In the genomic region with DNA sequence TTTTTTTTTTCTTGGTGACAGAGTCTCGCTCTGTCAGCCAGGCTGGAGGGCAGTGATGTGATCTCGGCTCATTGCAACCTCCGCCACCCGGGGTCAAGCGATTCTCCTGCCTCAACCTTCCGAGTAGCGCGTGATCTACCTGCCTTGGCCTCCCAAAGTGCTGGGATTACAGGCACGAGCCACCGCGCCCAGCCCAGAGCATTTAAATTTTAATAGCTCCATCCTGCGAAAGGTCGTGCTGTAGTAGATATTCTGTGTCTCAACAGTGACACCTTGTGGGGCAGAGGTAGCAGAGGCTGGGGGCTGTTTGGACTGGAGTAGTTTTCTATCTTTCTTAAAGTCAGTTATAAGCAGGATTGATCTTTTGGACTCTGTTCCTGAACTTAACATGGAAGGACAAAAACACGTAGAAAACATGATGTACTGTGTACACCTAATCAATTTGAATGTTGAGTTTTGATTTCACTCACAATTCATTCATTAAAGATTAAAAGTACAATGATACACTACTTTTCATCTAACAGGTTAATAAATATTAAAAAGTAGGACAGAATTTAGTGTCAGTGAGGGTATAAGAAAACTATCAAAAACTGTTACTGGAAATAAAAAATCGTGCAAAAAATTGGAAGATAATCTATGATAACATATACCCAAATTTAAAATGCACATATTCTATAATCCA, we compare ENCODE assay signal across 8 cellular contexts. TPM values are rescaled to one million over a fixed set of nuclear protein-coding genes. Genes with fewer than 3 reads are reported as not detected.
DNase-seq lines count a peak whose midpoint lies in the region; ATAC-seq, FAIRE-seq and TF ChIP-seq lines count a peak whose summit lies in the region.

No MANE protein-coding gene starts in this region.

- TF ChIP-seq CTCF in MCF 10A (IDR thresholded peaks at IDR 0.05; ENCODE audit: unreplicated experiment) (peak; percentile 77), smooth muscle cell (IDR thresholded peaks at IDR 0.05; ENCODE audit: borderline replicate concordance, insufficient read depth, poor library complexity, severe bottlenecking) (peak; percentile 78)

- peaks cover 19% of the 10 kb centered on the region for H3K4me1 Mint-ChIP-seq in MCF 10A (ENCODE audit: insufficient read depth, unreplicated experiment)

- intact Hi-C loops in MCF 10A (cut with micrococcal nuclease), result loop anchor here (1.0 to 10.0 kb wide), 6 partner anchors 71 to 840 kb away; no protein-coding TSS in a partner anchor

- H3K27ac ChIP-seq in smooth muscle cell (ENCODE audit: low read depth), result no peak overlapping the region

- POLR2A ChIA-PET in MCF 10A (lab: Yijun Ruan, JAX), result interaction anchor here (0.6 to 1.8 kb wide), 13 partner anchors 10 to 1091 kb away, joined by 3 to 24 read pairs (median 5); a partner anchor contains a TSS

- no peaks in the 10 kb centered on the region for H3F3A ChIP-seq in smooth muscle cell (ENCODE audit: low read depth)

- H3K79me2 ChIP-seq in smooth muscle cell (ENCODE audit: low read depth), result no peaks in the 10 kb centered on the region

- H3K27ac Mint-ChIP-seq in MCF 10A (ENCODE audit: low read depth, unreplicated experiment), result no peak overlapping the region

- peak overlapping the region; percentile 61 for H2AFZ ChIP-seq in smooth muscle cell (ENCODE audit: low read depth)

- no peaks in the 10 kb centered on the region for H3K27me3 ChIP-seq in smooth muscle cell (ENCODE audit: low read depth)

- H4K20me1 ChIP-seq in smooth muscle cell (ENCODE audit: low read depth), result no peaks in the 10 kb centered on the region

- H3K9me3 ChIP-seq in smooth muscle cell (replicated peaks; ENCODE audit: low read depth), result no peaks in the 10 kb centered on the region

- peak; percentile 8 for DNase-seq in NK-92 treated with Interleukin-12 subunit alpha and Interleukin-12 subunit beta, amount 100 ng/mL, for 24 hours (lab: John Stamatoyannopoulos, UW)
- no peak for DNase-seq in NK-92 (lab: John Stamatoyannopoulos, UW; ENCODE audit: unreplicated experiment)
- peak; percentile 58 for DNase-seq in NCI-H146 (lab: John Stamatoyannopoulos, UW)
- peak; percentile 71 for DNase-seq in MCF 10A (ENCODE audit: unreplicated experiment)
- peak; percentile 65 for DNase-seq in iPS-NIHi11 (ENCODE audit: low spot score)
- peak; percentile 3 for DNase-seq in smooth muscle cell (lab: John Stamatoyannopoulos, UW; ENCODE audit: unreplicated experiment)

- H3K36me3 ChIP-seq in smooth muscle cell (ENCODE audit: low read depth), result no peaks in the 10 kb centered on the region

- CTCF ChIA-PET in MCF 10A (lab: Yijun Ruan, JAX), result interaction anchor here (0.6 to 6.5 kb wide), 54 partner anchors 9 to 1007 kb away, joined by 3 to 121 read pairs (median 4); a partner anchor contains a TSS

- no peaks in the 10 kb centered on the region for H3K27me3 Mint-ChIP-seq in MCF 10A (ENCODE audit: insufficient read depth, unreplicated experiment)

- WGBS in smooth muscle cell (ENCODE audit: low lambda C conversion rate), result 5% methylated on average over 15 of the region's 15 CpGs

- H3K4me2 ChIP-seq in smooth muscle cell, result peak overlapping the region; percentile 89

- peak overlapping the region; percentile 52 for H3K4me3 ChIP-seq in smooth muscle cell

- H3K4me3 Mint-ChIP-seq in MCF 10A (ENCODE audit: unreplicated experiment), result no peak overlapping the region

- H3K36me3 Mint-ChIP-seq in MCF 10A (ENCODE audit: insufficient read depth, unreplicated experiment), result peaks cover 3% of the 10 kb centered on the region

- BruUV-seq in MCF 10A (replicated peaks; lab: Mats Ljungman, UMichigan), result no TSS peak

- H3K9me3 Mint-ChIP-seq in MCF 10A (ENCODE audit: unreplicated experiment), result no peaks in the 10 kb centered on the region

- FAIRE-seq in TTC549 (lab: Jason Lieb, UNC), result peak; percentile 9

- no peaks in the 10 kb centered on the region for H3K4me1 ChIP-seq in smooth muscle cell (ENCODE audit: low read depth)

- H3K9ac ChIP-seq in smooth muscle cell (ENCODE audit: low read depth), result no peak overlapping the region

- ATAC-seq in HG02798 (IDR thresholded peaks at IDR 0.05; ENCODE audit: poor library complexity, unreplicated experiment), result peak; percentile 93

RNA-seq across cellular contexts. Expression of a gene that starts 11.0 kb away (rescaled TPM):
- total RNA-seq in MCF 10A (2022) (286 and 304 TPM in 2 replicates), smooth muscle cell (108 and 138 TPM in 2 replicates)
- polyA plus RNA-seq in smooth muscle cell, result 97.6 and 109 TPM in 2 replicates
